In the genomic region with DNA sequence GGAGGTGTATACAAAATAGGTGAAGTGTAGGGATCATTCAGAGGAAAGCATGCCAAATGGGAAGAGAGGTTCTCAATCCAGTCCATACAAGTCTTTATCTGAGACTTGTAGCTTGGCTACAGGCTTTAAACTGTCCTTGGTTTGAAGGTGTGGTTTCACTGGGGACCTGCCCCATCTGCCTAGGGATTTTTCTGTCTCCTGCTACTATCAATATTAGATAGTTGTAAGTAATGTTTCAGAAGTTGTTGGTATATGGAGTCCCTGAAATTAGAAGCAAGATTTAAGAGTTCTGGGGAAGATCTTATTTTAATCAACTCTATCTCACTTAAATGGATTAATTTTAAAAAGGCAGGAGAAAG, we compare ENCODE assay signal across 25 cellular contexts.
"Had no signal": no experiment of that assay in that cellular context is flagged by ENCODE, and none has a peak within 500 bp of the region (broad histone marks: within the 10 kb centered on the region; RNA-seq: fewer than 3 reads in every experiment).

No MANE protein-coding gene starts in this region.

- H3K4me1 ChIP-seq: esophagus muscularis mucosa, foreskin keratinocyte, gastroesophageal sphincter, heart left ventricle, parathyroid adenoma, right lobe of liver, suprapubic skin, transverse colon, upper lobe of right lung, vagina had no signal

- H3K4me3 ChIP-seq: esophagus muscularis mucosa, gastroesophageal sphincter, heart left ventricle, hepatocyte, lung, mucosa of descending colon, right lobe of liver, suprapubic skin, transverse colon, upper lobe of right lung, vagina had no signal

- H3K4me2 ChIP-seq: hepatocyte had no signal

- H3K9me3 ChIP-seq: esophagus muscularis mucosa, gastroesophageal sphincter, heart left ventricle, mucosa of descending colon, neutrophil, right lobe of liver, suprapubic skin, transverse colon, upper lobe of right lung, vagina had no signal

- H3K79me2 ChIP-seq: hepatocyte, parathyroid adenoma had no signal

- H3K9ac ChIP-seq: parathyroid adenoma had no signal

- H3K27me3 ChIP-seq: esophagus muscularis mucosa, foreskin keratinocyte, gastroesophageal sphincter, hepatocyte, right lobe of liver, suprapubic skin, transverse colon, upper lobe of right lung, vagina had no signal

- H3K27ac ChIP-seq: esophagus muscularis mucosa, foreskin keratinocyte, gastroesophageal sphincter, heart left ventricle, hepatocyte, neutrophil, parathyroid adenoma, right lobe of liver, suprapubic skin, transverse colon, upper lobe of right lung, vagina had no signal

- DNase-seq: dermis blood vessel endothelial cell; effector memory CD4-positive, alpha-beta T cell; foreskin keratinocyte; heart left ventricle; mesenchymal stem cell; mucosa of descending colon; naive B cell; small intestine; stimulated activated CD4-positive, alpha-beta T cell treated with anti-CD3 and anti-CD28 coated beads, Interleukin-15, amount 100 ng/mL, for 24 hours; stimulated activated CD4-positive, alpha-beta T cell treated with anti-CD3 and anti-CD28 coated beads, Interleukin-2, amount 100 ng/mL, for 48 hours; stimulated activated naive B cell treated with anti-CD40 and anti-IgM and Interleukin-4, amounts not matched to agents 10 μg/mL and 1 μg/mL and 100 μg/mL, for 72 hours; stimulated activated naive CD8-positive, alpha-beta T cell treated with anti-CD3 and anti-CD28 coated beads, Interleukin-15, amount 100 ng/mL, for 72 hours; transverse colon; upper lobe of right lung had no signal

- ATAC-seq: foreskin keratinocyte; gastroesophageal sphincter; heart left ventricle; left lobe of liver; mucosa of descending colon; natural killer cell treated with Interleukin-12 subunit alpha and Interleukin-12 subunit beta and Interleukin-15 and Interleukin-18, amount 100 ng/mL, for 72 hours; right lobe of liver; stimulated activated naive B cell treated with anti-CD40 and anti-IgM and Interleukin-4, amounts not matched to agents 10 μg/mL and 1 μg/mL and 100 μg/mL, for 72 hours; stimulated activated naive CD8-positive, alpha-beta T cell treated with anti-CD3 and anti-CD28 coated beads, Interleukin-15, amount 100 ng/mL, for 72 hours had no signal

- H3K36me3 ChIP-seq: esophagus muscularis mucosa, gastroesophageal sphincter, heart left ventricle, neutrophil, right lobe of liver, suprapubic skin, transverse colon, upper lobe of right lung, vagina had no signal

- H2AFZ ChIP-seq: hepatocyte, parathyroid adenoma had no signal
